Comparison of ENCODE assay signal across 17 cellular contexts in the genomic region with DNA sequence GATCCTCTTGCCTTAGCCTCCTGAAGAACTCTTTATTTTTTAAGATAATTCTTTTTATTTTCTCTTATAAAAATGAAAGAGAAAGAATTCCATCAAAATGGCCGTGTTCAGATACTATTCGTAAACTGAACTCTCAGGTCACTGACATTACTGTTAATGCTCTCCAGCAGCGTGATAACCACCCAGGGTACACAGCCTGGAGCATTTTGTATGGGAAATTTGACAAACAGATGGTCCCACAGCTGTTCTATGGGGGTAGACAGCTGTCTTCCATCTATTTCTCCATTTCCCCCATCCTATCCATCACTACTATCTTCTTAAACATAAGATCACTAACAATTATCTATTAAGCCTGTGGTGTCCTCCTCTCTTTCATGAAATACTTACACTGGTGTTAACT. TPM values are rescaled to one million over a fixed set of nuclear protein-coding genes. Genes with fewer than 3 reads are reported as not detected.
DNase-seq lines count a peak whose midpoint lies in the region; ATAC-seq and TF ChIP-seq lines count a peak whose summit lies in the region.
"Had no signal": no experiment of that assay in that cellular context is flagged by ENCODE, and none has a peak within 500 bp of the region (broad histone marks: within the 10 kb centered on the region; RNA-seq: fewer than 3 reads in every experiment).

No MANE protein-coding gene starts in this region.

- no peak for ATAC-seq in thoracic aorta (ENCODE audit: insufficient number of reproducible peaks, low FRiP score, low read depth)
- ATAC-seq: Panc1 had no signal

- intact Hi-C loops in prostate gland (cut with DNase I) = no loop called here

- H3K4me1 ChIP-seq in thoracic aorta (ENCODE audit: control insufficient read depth in 1 of 2, low read depth in 2 of 2) = peaks cover 25 to 86% of the 10 kb centered on the region in 2 donors
- no peaks in the 10 kb centered on the region for H3K4me1 ChIP-seq in prostate gland (replicated peaks)
- H3K4me1 ChIP-seq: HAP-1 had no signal

- H3K36me3 ChIP-seq in thoracic aorta (no peaks in the 10 kb centered on the region), prostate gland (no peaks in the 10 kb centered on the region)
- H3K36me3 ChIP-seq: HAP-1 had no signal

- 83% methylated on average over 3 of the region's 3 CpGs for WGBS in prostate gland

- H3K27ac ChIP-seq in thoracic aorta (peak overlapping the region; percentile 59 to 91), prostate gland (no peak overlapping the region)

- no peak for TF ChIP-seq POLR2A in prostate gland (IDR thresholded peaks at IDR 0.05)

- H3K27me3 ChIP-seq in thoracic aorta (replicated peaks; ENCODE audit: insufficient read depth) (no peaks in the 10 kb centered on the region), prostate gland (replicated peaks; ENCODE audit: insufficient read depth) (no peaks in the 10 kb centered on the region)

- peak overlapping the region; percentile 9 for H3K27ac Mint-ChIP-seq in glutamatergic neuron (ENCODE audit: unreplicated experiment)
- H3K27ac Mint-ChIP-seq: IgD-negative memory B cell had no signal

- H3K36me3 Mint-ChIP-seq in glutamatergic neuron (ENCODE audit: unreplicated experiment) = no peaks in the 10 kb centered on the region
- H3K36me3 Mint-ChIP-seq: CD14-positive monocyte had no signal

- no peaks in the 10 kb centered on the region for H3K9me3 Mint-ChIP-seq in glutamatergic neuron (ENCODE audit: unreplicated experiment)
- H3K9me3 Mint-ChIP-seq: IgD-negative memory B cell had no signal

- H3K4me3 ChIP-seq in thoracic aorta (no peak overlapping the region), foreskin fibroblast (ENCODE audit: low read depth in 1 of 2, low read length in 2 of 2) (no peak overlapping the region), prostate gland (no peak overlapping the region)
- H3K4me3 ChIP-seq: HAP-1 had no signal

- H3K9me3 ChIP-seq in thoracic aorta (no peaks in the 10 kb centered on the region), prostate gland (no peaks in the 10 kb centered on the region)
- H3K9me3 ChIP-seq: HAP-1 had no signal

- H3K4me3 Mint-ChIP-seq in glutamatergic neuron (ENCODE audit: unreplicated experiment) = no peak overlapping the region
- H3K4me3 Mint-ChIP-seq: CD14-positive monocyte, IgD-negative memory B cell had no signal

- H3K4me1 Mint-ChIP-seq in glutamatergic neuron (ENCODE audit: low read depth, unreplicated experiment) = peaks cover 10% of the 10 kb centered on the region
- H3K4me1 Mint-ChIP-seq: IgD-negative memory B cell had no signal

- TF ChIP-seq CTCF in glutamatergic neuron (IDR thresholded peaks at IDR 0.05; ENCODE audit: partially characterized antibody, unreplicated experiment) = no peak
- no peak for TF ChIP-seq CTCF in thoracic aorta (IDR thresholded peaks at IDR 0.05)
- TF ChIP-seq CTCF in foreskin fibroblast (IDR thresholded peaks at IDR 0.05; ENCODE audit: low read depth, low read length) = no peak
- TF ChIP-seq CTCF in prostate gland (IDR thresholded peaks at IDR 0.05) = no peak

- no peaks in the 10 kb centered on the region for H3K27me3 Mint-ChIP-seq in glutamatergic neuron (ENCODE audit: unreplicated experiment)

- peak; percentile 53 for DNase-seq in NCI-H1694 (lab: John Stamatoyannopoulos, UW)
- DNase-seq in NCI-H82 treated with DMSO at 0.1 percent for 48 hours (lab: John Stamatoyannopoulos, UW; ENCODE audit: unreplicated experiment) = peak; percentile 51
- DNase-seq in glutamatergic neuron = no peak
- DNase-seq in thoracic aorta (ENCODE audit: low spot score) = no peak
- no peak for DNase-seq in middle frontal gyrus (ENCODE audit: extremely low spot score, low spot score)
- no peak for DNase-seq in foreskin fibroblast
- DNase-seq in GDM1 (lab: John Stamatoyannopoulos, UW) = no peak
- DNase-seq in prostate gland (ENCODE audit: low spot score) = no peak
- DNase-seq: ACHN, NCI-H1105 treated with DMSO at 0.1 percent for 48 hours, NCI-H187 treated with DMSO at 0.1 percent for 48 hours, NCI-H446, Right ventricle myocardium superior had no signal

RNA-seq across cellular contexts. Expression of gene SYNPO2, which starts 47.8 kb away (rescaled TPM):
- 2.9 TPM for total RNA-seq in glutamatergic neuron (ENCODE audit: unreplicated experiment)
- total RNA-seq in thoracic aorta = 100 to 1,000 TPM; 264 to 313 TPM
- 100 to 1,000 TPM; 131 to 181 TPM for total RNA-seq in prostate gland

Comparison
In these comparisons a context has a peak if more than half of its experiments do, and no peak if none do; other contexts are left out.
1. DNase-seq: peak in NCI-H1694 (single experiment) and NCI-H82 treated with DMSO at 0.1 percent for 48 hours (single experiment); none in glutamatergic neuron (single experiment), thoracic aorta (single experiment), middle frontal gyrus (single experiment), foreskin fibroblast (0 of 2), GDM1 (single experiment) and prostate gland (single experiment).
2. H3K27ac ChIP-seq: peak in thoracic aorta (2 of 2); none in prostate gland (0 of 2).
3. RNA of gene SYNPO2, which starts 47.8 kb away (total RNA-seq): 264 to 313 TPM in thoracic aorta and 131 to 181 TPM in prostate gland; 2.9 TPM in glutamatergic neuron (single experiment); every median in the first group is over 10 times any median in the second.